In genomic region chr1:8026976-8027747, GRCh38 we compare ENCODE assay signal across 1 cellular context.
TF ChIP-seq lines count a peak whose summit lies in the region.

No MANE protein-coding gene starts in this region.

TF ChIP-seq in HepG2, 621 proteins besides CTCF, POLR2A, EP300 and RAD21 (continued from another document and continues in another):
- TF ChIP-seq ZNF512B (CRISPR knock-in tag; IDR thresholded peaks at IDR 0.05; ENCODE audit: borderline replicate concordance): peak; percentile 21; the same call in 1 of the 2 replicates
- peak; percentile 99 for TF ChIP-seq RARA (CRISPR knock-in tag; IDR thresholded peaks at IDR 0.05)
- TF ChIP-seq SIX1 (CRISPR knock-in tag; IDR thresholded peaks at IDR 0.05; ENCODE audit: borderline replicate concordance): no peak
- no peak for TF ChIP-seq RARG (CRISPR knock-in tag; IDR thresholded peaks at IDR 0.05; ENCODE audit: low read depth)
- peak; percentile 77; the same call in 1 of the 2 replicates for TF ChIP-seq SMYD3 (CRISPR knock-in tag; IDR thresholded peaks at IDR 0.05)
- TF ChIP-seq ZNF768 (CRISPR knock-in tag; IDR thresholded peaks at IDR 0.05): peak; percentile 3; the same call in 1 of the 2 replicates
- peak; percentile 65; the same call in 1 of the 2 replicates for TF ChIP-seq ZNF350 (CRISPR knock-in tag; IDR thresholded peaks at IDR 0.05; ENCODE audit: borderline replicate concordance, low read depth)
- TF ChIP-seq ZNF891 (CRISPR knock-in tag; IDR thresholded peaks at IDR 0.05): no peak; the same call in 1 of the 2 replicates
- TF ChIP-seq RNF219 (CRISPR knock-in tag; IDR thresholded peaks at IDR 0.05): no peak
- no peak for TF ChIP-seq ZNF577 (CRISPR knock-in tag; IDR thresholded peaks at IDR 0.05; ENCODE audit: borderline replicate concordance, low read depth)
- 0 out of 2 replicates have a peak, but pooled peaks have one; percentile 31 for TF ChIP-seq ZSCAN29 (CRISPR knock-in tag; conservative IDR thresholded peaks at IDR 0.05)
- no peak for TF ChIP-seq TEAD2 (CRISPR knock-in tag; IDR thresholded peaks at IDR 0.05)
- no peak for TF ChIP-seq USF2 (IDR thresholded peaks at IDR 0.05; ENCODE audit: low read depth, low read length)
- TF ChIP-seq USF2 (CRISPR knock-in tag; IDR thresholded peaks at IDR 0.05; ENCODE audit: borderline replicate concordance): no peak
- no peak for TF ChIP-seq ZNF138 (CRISPR knock-in tag; IDR thresholded peaks at IDR 0.05; ENCODE audit: low read depth)
- no peak for TF ChIP-seq CSRNP2 (CRISPR knock-in tag; conservative IDR thresholded peaks at IDR 0.05; ENCODE audit: low read depth)
- no peak for TF ChIP-seq ZNF839 (CRISPR knock-in tag; IDR thresholded peaks at IDR 0.05; ENCODE audit: borderline replicate concordance)
- no peak for TF ChIP-seq SP4 (CRISPR knock-in tag; IDR thresholded peaks at IDR 0.05)
- TF ChIP-seq MIER3 (CRISPR knock-in tag; IDR thresholded peaks at IDR 0.05; ENCODE audit: borderline replicate concordance): no peak; the same call in 1 of the 2 replicates
- no peak; the same call in 1 of the 2 replicates for TF ChIP-seq JDP2 (CRISPR knock-in tag; IDR thresholded peaks at IDR 0.05; ENCODE audit: borderline replicate concordance)
- no peak for TF ChIP-seq MTF1 (CRISPR knock-in tag; IDR thresholded peaks at IDR 0.05)
- no peak; the same call in 1 of the 2 replicates for TF ChIP-seq RORA (CRISPR knock-in tag; IDR thresholded peaks at IDR 0.05)
- TF ChIP-seq TFAP4 (IDR thresholded peaks at IDR 0.05; ENCODE audit: borderline replicate concordance, low read depth): peak; percentile 70; the same call in 1 of the 2 replicates
- peak; percentile 73 for TF ChIP-seq SP5 (CRISPR knock-in tag; IDR thresholded peaks at IDR 0.05; ENCODE audit: borderline replicate concordance, low read depth)
- TF ChIP-seq ETS1 (CRISPR knock-in tag; IDR thresholded peaks at IDR 0.05): no peak
- no peak for TF ChIP-seq ZNF367 (CRISPR knock-in tag; IDR thresholded peaks at IDR 0.05; ENCODE audit: borderline replicate concordance)
- no peak for TF ChIP-seq SUZ12 (IDR thresholded peaks at IDR 0.05; ENCODE audit: low read depth, low read length)
- TF ChIP-seq PHF20 (CRISPR knock-in tag; IDR thresholded peaks at IDR 0.05): no peak
- TF ChIP-seq TP53 (CRISPR knock-in tag; conservative IDR thresholded peaks at IDR 0.05): 0 out of 2 replicates have a peak, but pooled peaks have one; percentile 28
- TF ChIP-seq TBL1XR1 (IDR thresholded peaks at IDR 0.05; ENCODE audit: borderline replicate concordance, low read length, partially characterized antibody): peak; percentile 90
- TF ChIP-seq SCMH1 (CRISPR knock-in tag; IDR thresholded peaks at IDR 0.05; ENCODE audit: borderline replicate concordance): no peak
- TF ChIP-seq ZBTB1 (CRISPR knock-in tag; IDR thresholded peaks at IDR 0.05; ENCODE audit: borderline replicate concordance): no peak
- peak; percentile 82 for TF ChIP-seq EEA1 (CRISPR knock-in tag; IDR thresholded peaks at IDR 0.05; ENCODE audit: borderline replicate concordance)
- peak; percentile 7; the same call in 1 of the 2 replicates for TF ChIP-seq MAFF (IDR thresholded peaks at IDR 0.05; ENCODE audit: low read depth, low read length)
- no peak for TF ChIP-seq ZNF660 (CRISPR knock-in tag; IDR thresholded peaks at IDR 0.05; ENCODE audit: borderline replicate concordance, low read depth)
- 0 out of 2 replicates have a peak, but pooled peaks have one; percentile 3 for TF ChIP-seq MTERF4 (CRISPR knock-in tag; IDR thresholded peaks at IDR 0.05)
- peak; percentile 55 for TF ChIP-seq POLR2AphosphoS5 (IDR thresholded peaks at IDR 0.05; ENCODE audit: low read depth, low read length)
- peak; percentile 87; the same call in 1 of the 2 replicates for TF ChIP-seq SOX5 (CRISPR knock-in tag; IDR thresholded peaks at IDR 0.05; ENCODE audit: borderline replicate concordance)
- TF ChIP-seq PCBP1 (IDR thresholded peaks at IDR 0.05; ENCODE audit: borderline replicate concordance, low read depth, low read length): 0 out of 2 replicates have a peak, but pooled peaks have one; percentile 9
- TF ChIP-seq ZNF530 (CRISPR knock-in tag; IDR thresholded peaks at IDR 0.05; ENCODE audit: low read depth): 0 out of 2 replicates have a peak, but pooled peaks have one; percentile 62
- peak; percentile 43; the same call in 1 of the 2 replicates for TF ChIP-seq CBX5 (CRISPR knock-in tag; IDR thresholded peaks at IDR 0.05; ENCODE audit: borderline replicate concordance)
- TF ChIP-seq ARNT2 (CRISPR knock-in tag; IDR thresholded peaks at IDR 0.05; ENCODE audit: low read depth): peak; percentile 19; the same call in 1 of the 2 replicates
- TF ChIP-seq THAP7 (CRISPR knock-in tag; IDR thresholded peaks at IDR 0.05): no peak
- TF ChIP-seq ZNF3 (CRISPR knock-in tag; IDR thresholded peaks at IDR 0.05): no peak
- peak; percentile 75; the same call in 2 of the 3 replicates for TF ChIP-seq MXI1 (IDR thresholded peaks at IDR 0.05; ENCODE audit: borderline replicate concordance, low read depth, low read length)
- no peak for TF ChIP-seq ZNF460 (CRISPR knock-in tag; IDR thresholded peaks at IDR 0.05; ENCODE audit: borderline replicate concordance)
- TF ChIP-seq GTF2F1 (IDR thresholded peaks at IDR 0.05; ENCODE audit: low read length): no peak
- no peak for TF ChIP-seq ZNF512 (CRISPR knock-in tag; IDR thresholded peaks at IDR 0.05)
- peak; percentile 89 for TF ChIP-seq MTA1 (CRISPR knock-in tag; IDR thresholded peaks at IDR 0.05; ENCODE audit: borderline replicate concordance)
- no peak for TF ChIP-seq ATF6 (CRISPR knock-in tag; conservative IDR thresholded peaks at IDR 0.05)
- TF ChIP-seq PCBP2 (optimal IDR thresholded peaks at IDR 0.05; ENCODE audit: low read depth, low read length, poor library complexity, severe bottlenecking): no peak
